ENCODE assay signal across 19 cellular contexts in the genomic region with DNA sequence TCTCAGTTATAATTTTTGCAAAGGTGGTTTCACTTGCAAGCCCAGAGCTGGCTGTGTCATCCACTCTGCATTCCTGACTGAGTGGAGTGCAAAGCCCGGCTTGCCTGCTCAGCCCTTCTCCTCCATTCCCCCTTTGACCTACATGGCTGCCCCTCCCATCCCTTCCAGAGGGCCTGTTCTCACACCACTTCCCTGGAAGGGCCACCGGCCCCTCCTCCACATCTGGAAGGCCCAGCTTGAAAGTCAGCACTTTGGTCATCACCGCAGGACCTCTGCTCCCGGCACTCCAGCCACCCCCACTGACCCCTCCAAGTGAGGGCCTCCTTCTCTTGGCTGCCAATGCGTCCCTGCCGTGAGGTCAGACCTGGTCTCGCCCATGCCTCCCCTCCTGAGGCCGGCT.
DNase-seq lines count a peak whose midpoint lies in the region; ATAC-seq, FAIRE-seq and TF ChIP-seq lines count a peak whose summit lies in the region.
"Had no signal": no experiment of that assay in that cellular context is flagged by ENCODE, and none has a peak within 500 bp of the region (broad histone marks: within the 10 kb centered on the region; RNA-seq: fewer than 3 reads in every experiment).

No MANE protein-coding gene starts in this region.

- H3K9me1 ChIP-seq in K562 (ENCODE audit: control insufficient read depth, insufficient read depth, low read length) = no peaks in the 10 kb centered on the region

- H3K9me3 ChIP-seq in K562 (replicated peaks; ENCODE audit: control insufficient read depth, insufficient read depth, low read depth, low read length) (peaks cover 2% of the 10 kb centered on the region; the same call in 1 of the 2 replicates), parathyroid adenoma (ENCODE audit: control insufficient read depth, low read length) (no peaks in the 10 kb centered on the region)
- H3K9me3 ChIP-seq: uterus had no signal

- WGBS in K562 (ENCODE audit: insufficient coverage, low coverage, missing lambda C conversion rate) = 8% methylated on average over 8 of the region's 8 CpGs

- H3K4me3 ChIP-seq in K562 (no peak overlapping the region), parathyroid adenoma (ENCODE audit: low read depth, low read length) (no peak overlapping the region)
- H3K4me3 ChIP-seq: uterus had no signal

- in situ Hi-C loops in K562 (cut with MboI) = no loop called here

- H4K20me1 ChIP-seq in K562 (replicated peaks; ENCODE audit: control insufficient read depth, insufficient read depth, low read length) = no peaks in the 10 kb centered on the region

- H2AFZ ChIP-seq in K562 (ENCODE audit: low read depth, low read length) = no peak overlapping the region
- peak overlapping the region; percentile 60 for H2AFZ ChIP-seq in parathyroid adenoma

- no TSS peak for BruUV-seq in K562 (replicated peaks; lab: Mats Ljungman, UMichigan)

- TF ChIP-seq RAD21 in K562 (CRISPR knock-in tag; conservative IDR thresholded peaks at IDR 0.05 in 1 of 2, IDR thresholded peaks at IDR 0.05 in 1 of 2) = no peak

- POLR2A ChIA-PET in K562 (lab: Yijun Ruan, JAX) = no interaction called here

- CTCF ChIA-PET in K562 (lab: Yijun Ruan, JAX; ENCODE audit: low intra/inter-chr PET ratio) = no interaction called here

- H3K9ac ChIP-seq in K562 (ENCODE audit: insufficient read depth in 1 of 2, low read depth in 2 of 2, low read length in 2 of 2) (no peak overlapping the region), parathyroid adenoma (no peak overlapping the region)
- H3K9ac ChIP-seq: KMS-11 had no signal

- H3K27me3 ChIP-seq in K562 (ENCODE audit: control insufficient read depth in 2 of 2, insufficient read depth in 2 of 2, low read length in 2 of 2) (peaks cover 16 to 29% of the 10 kb centered on the region in 2 experiments), parathyroid adenoma (ENCODE audit: control insufficient read depth, insufficient read depth, low read length) (no peaks in the 10 kb centered on the region)
- H3K27me3 ChIP-seq: uterus had no signal

- intact Hi-C loops in K562 (cut with micrococcal nuclease) = no loop called here

- no peak for ATAC-seq in K562
- ATAC-seq in GM19397 (IDR thresholded peaks at IDR 0.05; ENCODE audit: unreplicated experiment) = no peak
- ATAC-seq: stimulated activated naive CD8-positive, alpha-beta T cell treated with anti-CD3 and anti-CD28 coated beads, Interleukin-15, Interleukin-2, amounts not matched to agents 100 U/mL and 50 U/mL, for 24 hours had no signal

- DNase-seq in EL = peak; percentile 21
- no peak for DNase-seq in K562 (ENCODE audit: extremely low read depth in 1 of 4, low spot score in 3 of 4)
- peak; percentile 73 for DNase-seq in islet precursor cell
- DNase-seq in HPDE6-E6E7 (ENCODE audit: extremely low spot score) = no peak
- no peak for DNase-seq in caudate nucleus (lab: John Stamatoyannopoulos, UW)
- DNase-seq in GM19238 (ENCODE audit: insufficient read length, low spot score) = no peak
- DNase-seq: activated CD4-positive, CD25-positive, alpha-beta regulatory T cell; activated effector memory CD4-positive, alpha-beta T cell treated with Interleukin-2 at 50 U/mL for 16 hours; anterior cingulate cortex; Calu3; GF-D8; NCI-H1105 treated with DMSO at 0.1 percent for 48 hours; NCI-H2171; occipital lobe; stimulated activated naive CD8-positive, alpha-beta T cell treated with anti-CD3 and anti-CD28 coated beads, Interleukin-15, Interleukin-2, amounts not matched to agents 100 U/mL and 50 U/mL, for 24 hours; uterus had no signal

- H3K4me1 ChIP-seq in K562 (replicated peaks in 1 of 2; ENCODE audit: control insufficient read depth in 2 of 2, insufficient read depth in 2 of 2, low read length in 2 of 2) (peaks cover 0 to 17% of the 10 kb centered on the region in 2 experiments; a peak in 2 of 5 replicates), parathyroid adenoma (peaks cover 2% of the 10 kb centered on the region)
- H3K4me1 ChIP-seq: uterus had no signal

- no peak for TF ChIP-seq EP300 in K562 (IDR thresholded peaks at IDR 0.05; ENCODE audit: low read length)

- H3K36me3 ChIP-seq in K562 (ENCODE audit: control insufficient read depth, insufficient read depth, low read length) (no peaks in the 10 kb centered on the region), parathyroid adenoma (ENCODE audit: control insufficient read depth, insufficient read depth, low read length) (no peaks in the 10 kb centered on the region)
- H3K36me3 ChIP-seq: uterus had no signal

- FAIRE-seq in K562 (lab: Jason Lieb, UNC) = no peak

- H3K79me2 ChIP-seq in K562 (ENCODE audit: control insufficient read depth, insufficient read depth, low read length) (no peaks in the 10 kb centered on the region), parathyroid adenoma (no peaks in the 10 kb centered on the region)

- H3K27ac ChIP-seq in K562 (ENCODE audit: extremely low read depth, low read depth, low read length) = no peak overlapping the region
- peak overlapping the region; percentile 15 for H3K27ac ChIP-seq in parathyroid adenoma
- no peak overlapping the region for H3K27ac ChIP-seq in caudate nucleus (ENCODE audit: low read depth, low read length)
- H3K27ac ChIP-seq: KMS-11, uterus had no signal

- TF ChIP-seq POLR2A in K562 (conservative IDR thresholded peaks at IDR 0.05) = no peak

- TF ChIP-seq CTCF in K562 (IDR thresholded peaks at IDR 0.05 in 2 of 3, conservative IDR thresholded peaks at IDR 0.05 in 1 of 3; ENCODE audit: insufficient read depth in 2 of 3, low read depth in 1 of 3, low read length in 3 of 3) (no peak), parathyroid adenoma (IDR thresholded peaks at IDR 0.05) (no peak)

- H3K4me2 ChIP-seq in K562 (ENCODE audit: insufficient read depth, low read length) = no peak overlapping the region
- no peak overlapping the region for H3K4me2 ChIP-seq in parathyroid adenoma (ENCODE audit: low read length)
- H3K4me2 ChIP-seq: KMS-11 had no signal

TF ChIP-seq in K562, 482 proteins besides CTCF, POLR2A, EP300 and RAD21:
- TF ChIP-seq CEBPG (CRISPR knock-in tag; IDR thresholded peaks at IDR 0.05) (no peak), CEBPG (tag; conservative IDR thresholded peaks at IDR 0.05 in 1 of 2, IDR thresholded peaks at IDR 0.05 in 1 of 2) (no peak), MEIS2 (IDR thresholded peaks at IDR 0.05; ENCODE audit: partially characterized antibody) (no peak), ZNF445 (CRISPR knock-in tag; IDR thresholded peaks at IDR 0.05; ENCODE audit: low read depth) (no peak)
- TF ChIP-seq, protein P1, sequence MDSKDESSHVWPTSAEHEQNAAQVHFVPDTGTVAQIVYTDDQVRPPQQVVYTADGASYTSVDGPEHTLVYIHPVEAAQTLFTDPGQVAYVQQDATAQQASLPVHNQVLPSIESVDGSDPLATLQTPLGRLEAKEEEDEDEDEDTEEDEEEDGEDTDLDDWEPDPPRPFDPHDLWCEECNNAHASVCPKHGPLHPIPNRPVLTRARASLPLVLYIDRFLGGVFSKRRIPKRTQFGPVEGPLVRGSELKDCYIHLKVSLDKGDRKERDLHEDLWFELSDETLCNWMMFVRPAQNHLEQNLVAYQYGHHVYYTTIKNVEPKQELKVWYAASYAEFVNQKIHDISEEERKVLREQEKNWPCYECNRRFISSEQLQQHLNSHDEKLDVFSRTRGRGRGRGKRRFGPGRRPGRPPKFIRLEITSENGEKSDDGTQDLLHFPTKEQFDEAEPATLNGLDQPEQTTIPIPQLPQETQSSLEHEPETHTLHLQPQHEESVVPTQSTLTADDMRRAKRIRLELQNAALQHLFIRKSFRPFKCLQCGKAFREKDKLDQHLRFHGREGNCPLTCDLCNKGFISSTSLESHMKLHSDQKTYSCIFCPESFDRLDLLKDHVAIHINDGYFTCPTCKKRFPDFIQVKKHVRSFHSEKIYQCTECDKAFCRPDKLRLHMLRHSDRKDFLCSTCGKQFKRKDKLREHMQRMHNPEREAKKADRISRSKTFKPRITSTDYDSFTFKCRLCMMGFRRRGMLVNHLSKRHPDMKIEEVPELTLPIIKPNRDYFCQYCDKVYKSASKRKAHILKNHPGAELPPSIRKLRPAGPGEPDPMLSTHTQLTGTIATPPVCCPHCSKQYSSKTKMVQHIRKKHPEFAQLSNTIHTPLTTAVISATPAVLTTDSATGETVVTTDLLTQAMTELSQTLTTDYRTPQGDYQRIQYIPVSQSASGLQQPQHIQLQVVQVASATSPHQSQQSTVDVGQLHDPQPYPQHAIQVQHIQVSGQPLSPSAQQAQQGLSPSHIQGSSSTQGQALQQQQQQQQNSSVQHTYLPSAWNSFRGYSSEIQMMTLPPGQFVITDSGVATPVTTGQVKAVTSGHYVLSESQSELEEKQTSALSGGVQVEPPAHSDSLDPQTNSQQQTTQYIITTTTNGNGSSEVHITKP (IDR thresholded peaks at IDR 0.05; ENCODE audit: partially characterized antibody) = peak; percentile 62

Comparison
In these comparisons a context has a peak if more than half of its experiments do, and no peak if none do; other contexts are left out.
1. DNase-seq: peak in EL (single experiment) and islet precursor cell (single experiment); none in K562 (0 of 4), HPDE6-E6E7 (single experiment), caudate nucleus (0 of 61) and GM19238 (single experiment).